ENCODE assay signal across 10 cellular contexts in genomic region chrX:110087485-110088356, GRCh38.
DNase-seq lines count a peak whose midpoint lies in the region; ATAC-seq and TF ChIP-seq lines count a peak whose summit lies in the region.
"Had no signal": no experiment of that assay in that cellular context is flagged by ENCODE, and none has a peak within 500 bp of the region (broad histone marks: within the 10 kb centered on the region; RNA-seq: fewer than 3 reads in every experiment).

No MANE protein-coding gene starts in this region.

- peak overlapping the region; percentile 38 for H3K27ac Mint-ChIP-seq in activated CD4-positive, alpha-beta T cell treated with anti-CD3 and anti-CD28 coated beads, Interleukin-2, amount 10 ng/mL, durations not matched to agents 24 days and 14 days

- peaks cover 4% of the 10 kb centered on the region for H3K36me3 Mint-ChIP-seq in activated CD4-positive, alpha-beta T cell treated with anti-CD3 and anti-CD28 coated beads, Interleukin-2, amount 10 ng/mL, durations not matched to agents 24 days and 14 days (ENCODE audit: low read depth)

- intact Hi-C loops in activated CD4-positive, alpha-beta T cell treated with anti-CD3 and anti-CD28 coated beads, Interleukin-2, amount 10 ng/mL, durations not matched to agents 24 days and 14 days (cut with micrococcal nuclease), result loop anchor here (1.0 kb wide), 1 partner anchor 31 kb away; no protein-coding TSS in a partner anchor
- intact Hi-C loops in Panc1 (cut with micrococcal nuclease; ENCODE audit: unreplicated experiment), result no loop called here

- TF ChIP-seq CTCF in Panc1 (IDR thresholded peaks at IDR 0.05) (no peak), fibroblast of the aortic adventitia (IDR thresholded peaks at IDR 0.05; ENCODE audit: insufficient read depth, low read length) (no peak)

- H3K36me3 ChIP-seq in Panc1 (ENCODE audit: control insufficient read depth, insufficient read depth, low read length), result no peaks in the 10 kb centered on the region

- POLR2A ChIA-PET in Panc1 (lab: Charles Lee), result no interaction called here

- peaks cover 4% of the 10 kb centered on the region for H3K4me1 ChIP-seq in Panc1 (ENCODE audit: control insufficient read depth, insufficient read depth, low read length)

- peaks cover 15% of the 10 kb centered on the region for H3K4me1 Mint-ChIP-seq in activated CD4-positive, alpha-beta T cell treated with anti-CD3 and anti-CD28 coated beads, Interleukin-2, amount 10 ng/mL, durations not matched to agents 24 days and 14 days

- no peaks in the 10 kb centered on the region for H3K9me3 Mint-ChIP-seq in activated CD4-positive, alpha-beta T cell treated with anti-CD3 and anti-CD28 coated beads, Interleukin-2, amount 10 ng/mL, durations not matched to agents 24 days and 14 days

- ATAC-seq in Panc1, result peak; percentile 89
- peak; percentile 96 for ATAC-seq in stimulated activated naive CD8-positive, alpha-beta T cell treated with anti-CD3 and anti-CD28 coated beads, Interleukin-15, Interleukin-2, amounts not matched to agents 100 U/mL and 50 U/mL, for 24 hours

- no peaks in the 10 kb centered on the region for H3K27me3 Mint-ChIP-seq in activated CD4-positive, alpha-beta T cell treated with anti-CD3 and anti-CD28 coated beads, Interleukin-2, amount 10 ng/mL, durations not matched to agents 24 days and 14 days

- no peaks in the 10 kb centered on the region for H3K27me3 ChIP-seq in Panc1 (ENCODE audit: control insufficient read depth, insufficient read depth, low read length)

- no peak for DNase-seq in activated CD4-positive, alpha-beta T cell treated with anti-CD3 and anti-CD28 coated beads, Interleukin-2, amount 10 ng/mL, durations not matched to agents 24 days and 14 days
- DNase-seq in activated CD4-positive, alpha-beta T cell treated with anti-CD3 and anti-CD28 coated beads, Interleukin-2, amount 50 U/mL, for 48 hours, result no peak
- DNase-seq in Panc1 (ENCODE audit: low read depth, low spot score), result peak; percentile 74
- DNase-seq in fibroblast of the aortic adventitia (ENCODE audit: low read depth), result peak; percentile 91
- peak; percentile 8 for DNase-seq in stimulated activated naive CD8-positive, alpha-beta T cell treated with anti-CD3 and anti-CD28 coated beads, Interleukin-15, Interleukin-2, amounts not matched to agents 100 U/mL and 50 U/mL, for 24 hours
- DNase-seq in SHP77 treated with DMSO at 0.1 percent for 48 hours (lab: John Stamatoyannopoulos, UW), result no peak
- no peak for DNase-seq in NCI-H1105 (lab: John Stamatoyannopoulos, UW)
- no peak for DNase-seq in NCI-H1092 treated with DMSO at 0.1 percent for 48 hours (lab: John Stamatoyannopoulos, UW)
- DNase-seq: DND-41, NCI-H748 treated with DMSO at 0.1 percent for 48 hours had no signal

- CTCF ChIA-PET in Panc1 (lab: Charles Lee), result no interaction called here

- H3K9me3 ChIP-seq in Panc1 (ENCODE audit: control insufficient read depth, insufficient read depth, low read depth, low read length), result no peaks in the 10 kb centered on the region

- no peak overlapping the region for H3K4me3 ChIP-seq in Panc1 (ENCODE audit: low read depth in 2 of 2, low read length in 2 of 2)
- H3K4me3 ChIP-seq in fibroblast of the aortic adventitia (ENCODE audit: low read depth, low read length), result no peak overlapping the region

- H3K27ac ChIP-seq in Panc1 (ENCODE audit: low read length), result no peak overlapping the region

- in situ Hi-C loops in Panc1 (cut with HindIII; ENCODE audit: low pct_unique_long_range_greater_than_20kb, low sequenced_read_pairs), result no loop called here

- no peak overlapping the region for H3K4me3 Mint-ChIP-seq in activated CD4-positive, alpha-beta T cell treated with anti-CD3 and anti-CD28 coated beads, Interleukin-2, amount 10 ng/mL, durations not matched to agents 24 days and 14 days

- no TSS peak for BruUV-seq in Panc1 (replicated peaks; lab: Mats Ljungman, UMichigan)

Comparison
In these comparisons a context has a peak if more than half of its experiments do, and no peak if none do; other contexts are left out.
1. DNase-seq: peak in Panc1 (single experiment), fibroblast of the aortic adventitia (single experiment) and stimulated activated naive CD8-positive, alpha-beta T cell treated with anti-CD3 and anti-CD28 coated beads, Interleukin-15, Interleukin-2, amounts not matched to agents 100 U/mL and 50 U/mL, for 24 hours (single experiment); none in activated CD4-positive, alpha-beta T cell treated with anti-CD3 and anti-CD28 coated beads, Interleukin-2, amount 10 ng/mL, durations not matched to agents 24 days and 14 days (single experiment), activated CD4-positive, alpha-beta T cell treated with anti-CD3 and anti-CD28 coated beads, Interleukin-2, amount 50 U/mL, for 48 hours (0 of 2), SHP77 treated with DMSO at 0.1 percent for 48 hours (single experiment), NCI-H1105 (single experiment) and NCI-H1092 treated with DMSO at 0.1 percent for 48 hours (single experiment).